12 cellular contexts compared by ENCODE assay signal in genomic region chr15:88127477-88127799, GRCh38.
"Had no signal": no experiment of that assay in that cellular context is flagged by ENCODE, and none has a peak within 500 bp of the region (broad histone marks: within the 10 kb centered on the region; RNA-seq: fewer than 3 reads in every experiment).

No MANE protein-coding gene starts in this region.

- H3K4me3 ChIP-seq: hepatocyte, mucosa of descending colon, spleen, stomach had no signal

- H3K27me3 ChIP-seq: hepatocyte, spleen, stomach had no signal

- H3K79me2 ChIP-seq: hepatocyte had no signal

- ATAC-seq: left lobe of liver, mucosa of descending colon, natural killer cell had no signal

- H3K4me2 ChIP-seq: hepatocyte had no signal

- H3K9me3 ChIP-seq: mucosa of descending colon, spleen, stomach had no signal

- H3K4me1 ChIP-seq: spleen had no signal

- DNase-seq: activated CD4-positive, alpha-beta T cell treated with anti-CD3 and anti-CD28 coated beads, Interleukin-2, amount 10 ng/mL, durations not matched to agents 7 days and 5 days; activated CD8-positive, alpha-beta memory T cell treated with anti-CD3 and anti-CD28 coated beads, Interleukin-2, amount 50 U/mL, for 48 hours; activated naive CD8-positive, alpha-beta T cell treated with anti-CD3 and anti-CD28 coated beads, Interleukin-2, amount 10 ng/mL, durations not matched to agents 7 days and 5 days; islet precursor cell; mammary epithelial cell; mucosa of descending colon; natural killer cell; posterior cingulate gyrus; spleen; stomach had no signal

- H3K36me3 ChIP-seq: spleen, stomach had no signal

- H3K27ac ChIP-seq: hepatocyte, spleen, stomach had no signal
